16 cellular contexts compared by ENCODE assay signal in genomic region chr3:113896930-113897329, GRCh38. TPM values are rescaled to one million over a fixed set of nuclear protein-coding genes. Genes with fewer than 3 reads are reported as not detected.
DNase-seq lines count a peak whose midpoint lies in the region; ATAC-seq, FAIRE-seq and TF ChIP-seq lines count a peak whose summit lies in the region.
"Had no signal": no experiment of that assay in that cellular context is flagged by ENCODE, and none has a peak within 500 bp of the region (broad histone marks: within the 10 kb centered on the region; RNA-seq: fewer than 3 reads in every experiment).

No MANE protein-coding gene starts in this region.

- no peak for ATAC-seq in A549
- ATAC-seq: K562 had no signal

- POLR2A ChIA-PET in A549 (lab: Yijun Ruan, JAX): no interaction called here

- no peak for TF ChIP-seq EP300 in A549 (IDR thresholded peaks at IDR 0.05)

- H3K27me3 ChIP-seq in MM.1S (replicated peaks; ENCODE audit: insufficient read depth, low read length) (no peaks in the 10 kb centered on the region), duodenal mucosa (ENCODE audit: control insufficient read depth in 1 of 2, insufficient read depth in 2 of 2, low read length in 2 of 2) (no peaks in the 10 kb centered on the region), muscle layer of duodenum (ENCODE audit: low read depth, low read length) (no peaks in the 10 kb centered on the region)

- intact Hi-C loops in lower leg skin (cut with DNase I; ENCODE audit: low total_unique reads): no loop called here

- TF ChIP-seq POLR2A in A549 (IDR thresholded peaks at IDR 0.05; ENCODE audit: low read length) (no peak), lower leg skin (IDR thresholded peaks at IDR 0.05) (no peak)

- H2AFZ ChIP-seq in MM.1S (ENCODE audit: low read length): peak overlapping the region; percentile 96

- H3K36me3 ChIP-seq in MM.1S (replicated peaks; ENCODE audit: insufficient read depth, low read length): no peaks in the 10 kb centered on the region
- H3K36me3 ChIP-seq in duodenal mucosa (ENCODE audit: control insufficient read depth in 1 of 2, insufficient read depth in 2 of 2, low read length in 2 of 2): no peaks in the 10 kb centered on the region
- H3K36me3 ChIP-seq in muscle layer of duodenum (ENCODE audit: control insufficient read depth in 1 of 2, insufficient read depth in 2 of 2, low read length in 2 of 2): no peaks in the 10 kb centered on the region

- H4K20me1 ChIP-seq in MM.1S (ENCODE audit: insufficient read depth, low read length): no peaks in the 10 kb centered on the region

- H3K27ac ChIP-seq in A549: no peak overlapping the region
- no peak overlapping the region for H3K27ac ChIP-seq in MM.1S (ENCODE audit: low read length)
- no peak overlapping the region for H3K27ac ChIP-seq in duodenal mucosa (ENCODE audit: low read depth, low read length)
- H3K27ac ChIP-seq in muscle layer of duodenum (ENCODE audit: low read length): peak overlapping the region; percentile 69

- H3K4me3 ChIP-seq in A549 (no peak overlapping the region), MM.1S (ENCODE audit: low read length) (peak overlapping the region; percentile 53), duodenal mucosa (ENCODE audit: low read depth in 1 of 2, low read length in 2 of 2) (peak overlapping the region; percentile 57 to 74), muscle layer of duodenum (ENCODE audit: low read depth in 1 of 2, low read length in 2 of 2) (peak overlapping the region; percentile 35 to 52), lower leg skin (ENCODE audit: low read depth, poor library complexity, severe bottlenecking) (no peak overlapping the region)
- H3K4me3 ChIP-seq: K562 had no signal

- no peak for TF ChIP-seq RAD21 in A549 (conservative IDR thresholded peaks at IDR 0.05 in 1 of 2, IDR thresholded peaks at IDR 0.05 in 1 of 2)

- no peaks in the 10 kb centered on the region for H3F3A ChIP-seq in MM.1S (ENCODE audit: insufficient read depth, low read length)

- CTCF ChIA-PET in A549 (lab: Yijun Ruan, JAX): interaction anchor here (0.9 to 1.6 kb wide), 5 partner anchors 10 to 160 kb away, joined by 3 to 6 read pairs (median 3); no protein-coding TSS in a partner anchor

- H3K4me2 ChIP-seq in A549: peak overlapping the region; percentile 20; the same call in 1 of the 3 replicates
- H3K4me2 ChIP-seq in MM.1S (ENCODE audit: low read depth, low read length): peak overlapping the region; percentile 85

- no peak for TF ChIP-seq CTCF in A549 (IDR thresholded peaks at IDR 0.05)
- TF ChIP-seq CTCF in MM.1S (IDR thresholded peaks at IDR 0.05; ENCODE audit: low read length): no peak
- TF ChIP-seq CTCF in lower leg skin (IDR thresholded peaks at IDR 0.05): no peak

- no peaks in the 10 kb centered on the region for H3K79me2 ChIP-seq in MM.1S (ENCODE audit: low read length)

- H3K9me3 ChIP-seq in A549 (no peaks in the 10 kb centered on the region), MM.1S (replicated peaks; ENCODE audit: insufficient read depth, low read length) (no peaks in the 10 kb centered on the region), duodenal mucosa (ENCODE audit: control insufficient read depth in 1 of 2, low read length in 2 of 2) (no peaks in the 10 kb centered on the region), muscle layer of duodenum (ENCODE audit: control insufficient read depth in 1 of 2, low read length in 2 of 2) (no peaks in the 10 kb centered on the region)

- H3K4me1 ChIP-seq in A549 (no peaks in the 10 kb centered on the region), MM.1S (ENCODE audit: low read length) (peaks cover 15% of the 10 kb centered on the region), duodenal mucosa (ENCODE audit: control insufficient read depth in 1 of 2, insufficient read depth in 2 of 2, low read length in 2 of 2) (peaks cover 0 to 7% of the 10 kb centered on the region in 2 donors), muscle layer of duodenum (ENCODE audit: control insufficient read depth in 1 of 2, insufficient read depth in 2 of 2, low read length in 2 of 2) (peaks cover 0 to 4% of the 10 kb centered on the region in 2 donors)

- WGBS in A549 (ENCODE audit: missing lambda C conversion rate): 74% methylated on average over 3 of the region's 3 CpGs
- 42% methylated on average over 3 of the region's 3 CpGs for WGBS in lower leg skin, 2 donors

- no peaks in the 10 kb centered on the region for H3K9me2 ChIP-seq in MM.1S (replicated peaks; ENCODE audit: insufficient read depth, low read length)

- no peak for FAIRE-seq in A549 (lab: Jason Lieb, UNC)
- FAIRE-seq: K562, urothelium cell line had no signal

- DNase-seq in A549 (ENCODE audit: low read depth in 1 of 2, low spot score in 1 of 2) (no peak), MM.1S (no peak), lower leg skin (ENCODE audit: low spot score in 2 of 2) (no peak), MV-4-11 (lab: John Stamatoyannopoulos, UW) (no peak), NCI-H1436 treated with DMSO at 0.1 percent for 48 hours (lab: John Stamatoyannopoulos, UW) (no peak), amygdala (lab: John Stamatoyannopoulos, UW) (no peak)
- DNase-seq: activated CD4-positive, alpha-beta T cell treated with anti-CD3 and anti-CD28 coated beads, Interleukin-2, amount 10 ng/mL, durations not matched to agents 24 days and 14 days; activated T-cell treated with anti-CD3 and anti-CD28 coated beads, Interleukin-2, amount 50 U/mL, for 24 hours; effector memory CD8-positive, alpha-beta T cell; foreskin melanocyte; GF-D8; H7 had no signal

- H3K9ac ChIP-seq in MM.1S (ENCODE audit: low read length): peak overlapping the region; percentile 47
- no peak overlapping the region for H3K9ac ChIP-seq in duodenal mucosa (ENCODE audit: low read depth in 1 of 2, low read length in 2 of 2)

TF ChIP-seq in A549, 52 proteins besides CTCF, POLR2A, EP300 and RAD21:
- TF ChIP-seq CBX8 (IDR thresholded peaks at IDR 0.05) (no peak), CHD4 (IDR thresholded peaks at IDR 0.05; ENCODE audit: borderline replicate concordance) (no peak), BCL3 (IDR thresholded peaks at IDR 0.05) (no peak), ZSCAN20 (CRISPR knock-in tag; IDR thresholded peaks at IDR 0.05) (no peak), RARB (CRISPR knock-in tag; IDR thresholded peaks at IDR 0.05) (no peak), HOXA7 (CRISPR knock-in tag; IDR thresholded peaks at IDR 0.05) (no peak), KDM5A (IDR thresholded peaks at IDR 0.05) (no peak), RCOR1 (IDR thresholded peaks at IDR 0.05; ENCODE audit: low read depth, low read length) (no peak), PBX3 (IDR thresholded peaks at IDR 0.05) (no peak), NPAS2 (CRISPR knock-in tag; IDR thresholded peaks at IDR 0.05; ENCODE audit: borderline replicate concordance) (no peak), RNF2 (IDR thresholded peaks at IDR 0.05; ENCODE audit: borderline replicate concordance, low read depth) (no peak), POLR2AphosphoS2 (conservative IDR thresholded peaks at IDR 0.05; ENCODE audit: low read length) (no peak), GATA3 (IDR thresholded peaks at IDR 0.05; ENCODE audit: borderline replicate concordance) (no peak), MAFK (IDR thresholded peaks at IDR 0.05; ENCODE audit: partially characterized antibody) (no peak), ZFP36 (IDR thresholded peaks at IDR 0.05; ENCODE audit: borderline replicate concordance, partially characterized antibody) (no peak)

RNA-seq across cellular contexts. Expression of gene ZDHHC23, which starts 50.9 kb away (rescaled TPM):
- polyA plus RNA-seq in A549 (2011; rRNA removed): 4.0 and 5.8 TPM in 2 replicates
- polyA plus RNA-seq in A549 (2012; cell fraction: cytosol; rRNA removed): 1.5 and 1.9 TPM in 2 replicates
- 2.5 and 4.1 TPM in 2 replicates for polyA plus RNA-seq in A549 (2012; cell fraction: nucleus; rRNA removed)
- polyA plus RNA-seq in A549 (2017; fragmentation: RNase III; extraction: RNeasy Plus Mini Kit Qiagen cat#74134 plus additional on column Dnase treatment): 2.8 to 3.6 TPM (median 3.1 TPM) in 3 replicates
- polyA minus RNA-seq in A549 (2011; rRNA and poly(A)+ RNA removed): 7.2 and 7.4 TPM in 2 replicates
- 10 to 100 TPM in 3 of 4 donors, 1 to 10 TPM in 1; 5.8 to 16.5 (median 13.7) TPM for total RNA-seq in lower leg skin

RNA-seq across cellular contexts. Expression of gene GRAMD1C, which starts 58.3 kb away (rescaled TPM):
- polyA plus RNA-seq in A549 (2011; rRNA removed) (0.59 and 0.87 TPM in 2 replicates), A549 (2017; fragmentation: RNase III; extraction: RNeasy Plus Mini Kit Qiagen cat#74134 plus additional on column Dnase treatment) (0.32 to 0.84 TPM (median 0.70 TPM) in 3 replicates)
- 0.08 and 0.25 TPM in 2 replicates for polyA plus RNA-seq in A549 (2012; cell fraction: cytosol; rRNA removed)
- polyA plus RNA-seq in A549 (2012; cell fraction: nucleus; rRNA removed): 0.18 and 0.44 TPM in 2 replicates
- polyA minus RNA-seq in A549 (2011; rRNA and poly(A)+ RNA removed): 0.12 TPM in 1 of 2 replicates, not detected in the other
- 10 to 100 TPM; 23.0 to 38.2 (median 33.2) TPM for total RNA-seq in lower leg skin
- total RNA-seq: activated CD4-positive, alpha-beta T cell treated with anti-CD3 and anti-CD28 coated beads, Interleukin-2, amount 10 ng/mL, durations not matched to agents 24 days and 14 days; K562 had no signal
- polyA plus RNA-seq: K562 had no signal

Comparison
In these comparisons a context has a peak if more than half of its experiments do, and no peak if none do; other contexts are left out.
1. H3K4me3 ChIP-seq: peak in MM.1S (single experiment), duodenal mucosa (2 of 2) and muscle layer of duodenum (2 of 2); none in A549 (single experiment) and lower leg skin (single experiment).